ENCODE assay signal across 8 cellular contexts in genomic region chr12:109154485-109155438, GRCh38. TPM values are rescaled to one million over a fixed set of nuclear protein-coding genes. Genes with fewer than 3 reads are reported as not detected.
A peak's percentile ranks its signal among the peaks of the same experiment; 100 is the strongest.
DNase-seq lines count a peak whose midpoint lies in the region; ATAC-seq and TF ChIP-seq lines count a peak whose summit lies in the region.

No MANE protein-coding gene starts in this region.

- DNase-seq in CD14-positive monocyte (ENCODE audit: low spot score): peak; percentile 58
- DNase-seq in GM20000 (ENCODE audit: low spot score): peak; percentile 94
- peak; percentile 76 to 91 (median 89) for DNase-seq in Peyer's patch
- DNase-seq in activated T-helper 1 cell treated with anti-CD3 and anti-CD28 coated beads, Interleukin-2, amount 50 U/mL, for 16 hours (ENCODE audit: low read depth in 1 of 2, low spot score in 1 of 2): peak; percentile 59 to 69
- DNase-seq in fibroblast of peridontal ligament (ENCODE audit: extremely low read depth): peak; percentile 54
- DNase-seq in naive thymus-derived CD4-positive, alpha-beta T cell: peak; percentile 58 to 87 (median 76)
- peak; percentile 81 to 89 for DNase-seq in stimulated activated effector memory CD8-positive, alpha-beta T cell treated with anti-CD3 and anti-CD28 coated beads, Interleukin-12 subunit alpha, Interleukin-12 subunit beta, amount 100 ng/mL, for 72 hours (ENCODE audit: low spot score in 2 of 2)

- intact Hi-C loops in CD14-positive monocyte (cut with micrococcal nuclease): no loop called here
- intact Hi-C loops in naive thymus-derived CD4-positive, alpha-beta T cell (cut with micrococcal nuclease): loop anchor here (1.0 to 5.0 kb wide), 13 partner anchors 42 to 639 kb away; partner anchors contain the start of genes FICD (in 2 of the 2), USP30 (in 2 of the 2), ALKBH2 (in 1 of the 2) and CORO1C (in 1 of the 2)

- H3K27me3 ChIP-seq in HUES6 (ENCODE audit: control insufficient read depth, insufficient read depth, low read length): peaks cover 10% of the 10 kb centered on the region
- H3K27me3 ChIP-seq in Peyer's patch: no peaks in the 10 kb centered on the region
- H3K27me3 ChIP-seq in naive thymus-derived CD4-positive, alpha-beta T cell (ENCODE audit: control insufficient read depth in 2 of 2, insufficient read depth in 2 of 2, low read length in 2 of 2): no peaks in the 10 kb centered on the region

- ATAC-seq in naive thymus-derived CD4-positive, alpha-beta T cell: peak; percentile 99
- peak; percentile 96 for ATAC-seq in stimulated activated effector memory CD8-positive, alpha-beta T cell treated with anti-CD3 and anti-CD28 coated beads, Interleukin-12 subunit alpha, Interleukin-12 subunit beta, amount 100 ng/mL, for 72 hours

- peak overlapping the region; percentile 69 to 94 (median 88) for H3K27ac Mint-ChIP-seq in CD14-positive monocyte
- peak overlapping the region; percentile 71 to 95 (median 87) for H3K27ac Mint-ChIP-seq in naive thymus-derived CD4-positive, alpha-beta T cell
- peak overlapping the region; percentile 59 for H3K27ac Mint-ChIP-seq in stimulated activated effector memory CD8-positive, alpha-beta T cell treated with anti-CD3 and anti-CD28 coated beads, Interleukin-12 subunit alpha, Interleukin-12 subunit beta, amount 100 ng/mL, for 72 hours

- CTCF ChIA-PET in naive thymus-derived CD4-positive, alpha-beta T cell (lab: Charles Lee): interaction anchor here (0.7 to 1.4 kb wide), 3 partner anchors 43 to 419 kb away, joined by 3 to 5 read pairs (median 4); partner anchors contain the start of genes MMAB and MVK

- POLR2A ChIA-PET in naive thymus-derived CD4-positive, alpha-beta T cell (lab: Charles Lee): interaction anchor here (0.6 to 1.5 kb wide), 5 partner anchors 43 to 521 kb away, joined by 3 read pairs; partner anchors contain the start of gene SELPLG

- peak overlapping the region; percentile 87 to 94 for H3K4me3 Mint-ChIP-seq in CD14-positive monocyte
- peak overlapping the region; percentile 85 to 98 (median 95) for H3K4me3 Mint-ChIP-seq in naive thymus-derived CD4-positive, alpha-beta T cell
- peak overlapping the region; percentile 86 for H3K4me3 Mint-ChIP-seq in stimulated activated effector memory CD8-positive, alpha-beta T cell treated with anti-CD3 and anti-CD28 coated beads, Interleukin-12 subunit alpha, Interleukin-12 subunit beta, amount 100 ng/mL, for 72 hours

- peak overlapping the region; percentile 47 for H3K9ac ChIP-seq in HUES6 (ENCODE audit: low read length)

- H3K27ac ChIP-seq in HUES6 (ENCODE audit: low read depth, low read length) (0 out of 2 replicates have a peak overlapping the region, but pooled peaks have one; percentile 36), Peyer's patch (peak overlapping the region; percentile 63 to 82 (median 81))
- H3K27ac ChIP-seq in naive thymus-derived CD4-positive, alpha-beta T cell (ENCODE audit: low read depth, low read length): peak overlapping the region; percentile 61

- H3K36me3 ChIP-seq in HUES6 (ENCODE audit: control insufficient read depth, insufficient read depth, low read length) (no peaks in the 10 kb centered on the region), Peyer's patch (no peaks in the 10 kb centered on the region)
- no peaks in the 10 kb centered on the region for H3K36me3 ChIP-seq in naive thymus-derived CD4-positive, alpha-beta T cell (ENCODE audit: control insufficient read depth in 2 of 3, insufficient read depth in 3 of 3, low read length in 3 of 3)

- H3K4me3 ChIP-seq in HUES6 (ENCODE audit: low read depth, low read length) (peak overlapping the region; percentile 82), Peyer's patch (peak overlapping the region; percentile 58 to 60 (median 58))
- H3K4me3 ChIP-seq in naive thymus-derived CD4-positive, alpha-beta T cell (ENCODE audit: low read length): peak overlapping the region; percentile 73

- H3K4me1 Mint-ChIP-seq in CD14-positive monocyte: peaks cover 27% of the 10 kb centered on the region
- peaks cover 13 to 33% (median 19%) of the 10 kb centered on the region in 7 donors for H3K4me1 Mint-ChIP-seq in naive thymus-derived CD4-positive, alpha-beta T cell
- peaks cover 9% of the 10 kb centered on the region for H3K4me1 Mint-ChIP-seq in stimulated activated effector memory CD8-positive, alpha-beta T cell treated with anti-CD3 and anti-CD28 coated beads, Interleukin-12 subunit alpha, Interleukin-12 subunit beta, amount 100 ng/mL, for 72 hours

- H3K9me3 Mint-ChIP-seq in CD14-positive monocyte: no peaks in the 10 kb centered on the region
- no peaks in the 10 kb centered on the region for H3K9me3 Mint-ChIP-seq in naive thymus-derived CD4-positive, alpha-beta T cell
- no peaks in the 10 kb centered on the region for H3K9me3 Mint-ChIP-seq in stimulated activated effector memory CD8-positive, alpha-beta T cell treated with anti-CD3 and anti-CD28 coated beads, Interleukin-12 subunit alpha, Interleukin-12 subunit beta, amount 100 ng/mL, for 72 hours

- H3K27me3 Mint-ChIP-seq in CD14-positive monocyte (ENCODE audit: low read depth in 3 of 3): peaks cover 6 to 13% (median 7%) of the 10 kb centered on the region in 3 donors
- H3K27me3 Mint-ChIP-seq in naive thymus-derived CD4-positive, alpha-beta T cell: peaks cover 0 to 19% (median 0%) of the 10 kb centered on the region in 5 donors

- peaks cover 10% of the 10 kb centered on the region; the same call in 1 of the 2 replicates for H3K4me1 ChIP-seq in HUES6 (ENCODE audit: control insufficient read depth, insufficient read depth, low read length)
- H3K4me1 ChIP-seq in Peyer's patch: peaks cover 0 to 32% (median 1%) of the 10 kb centered on the region in 4 donors
- peaks cover 5 to 10% of the 10 kb centered on the region in 2 donors for H3K4me1 ChIP-seq in naive thymus-derived CD4-positive, alpha-beta T cell (ENCODE audit: control insufficient read depth in 2 of 2, insufficient read depth in 2 of 2, low read length in 2 of 2)

- H3K9me3 ChIP-seq in HUES6 (ENCODE audit: control insufficient read depth, insufficient read depth, low read depth, low read length) (no peaks in the 10 kb centered on the region), Peyer's patch (no peaks in the 10 kb centered on the region)
- no peaks in the 10 kb centered on the region for H3K9me3 ChIP-seq in naive thymus-derived CD4-positive, alpha-beta T cell (ENCODE audit: control insufficient read depth in 2 of 3, low read length in 3 of 3)

- TF ChIP-seq CTCF in CD14-positive monocyte (IDR thresholded peaks at IDR 0.05) (no peak), GM20000 (IDR thresholded peaks at IDR 0.05; ENCODE audit: extremely low read depth, missing control alignments) (no peak), Peyer's patch (IDR thresholded peaks at IDR 0.05) (no peak)

- no peaks in the 10 kb centered on the region for H3K36me3 Mint-ChIP-seq in CD14-positive monocyte
- H3K36me3 Mint-ChIP-seq in naive thymus-derived CD4-positive, alpha-beta T cell: peaks cover 0 to 3% (median 0%) of the 10 kb centered on the region in 5 donors
- H3K36me3 Mint-ChIP-seq in stimulated activated effector memory CD8-positive, alpha-beta T cell treated with anti-CD3 and anti-CD28 coated beads, Interleukin-12 subunit alpha, Interleukin-12 subunit beta, amount 100 ng/mL, for 72 hours: no peaks in the 10 kb centered on the region

- TF ChIP-seq POLR2A in Peyer's patch (IDR thresholded peaks at IDR 0.05): peak in 1 of 2 donors; percentile 10

RNA-seq across cellular contexts. Expression of gene ACACB, which starts 38.4 kb away (rescaled TPM):
- polyA plus RNA-seq in CD14-positive monocyte: 1 to 10 TPM in 1 of 2 donors, under 1 TPM in 1; 0.14 to 1.9 TPM
- 100 to 1,000 TPM in 3 of 4 donors, 10 to 100 TPM in 1; 56.0 to 179 (median 152) TPM for total RNA-seq in Peyer's patch
- 10 to 100 TPM in 4 of 5 experiments, 1 to 10 TPM in 1; 8.8 to 58.3 (median 40.8) TPM for total RNA-seq in naive thymus-derived CD4-positive, alpha-beta T cell
- polyA plus RNA-seq in naive thymus-derived CD4-positive, alpha-beta T cell: 1 to 10 TPM; 3.8 to 4.5 TPM

RNA-seq across cellular contexts. Expression of gene UNG, which starts 57.4 kb away (rescaled TPM):
- polyA plus RNA-seq in CD14-positive monocyte: 1 to 10 TPM; 2.0 to 2.1 TPM
- total RNA-seq in Peyer's patch: 10 to 100 TPM; 19.0 to 58.6 (median 21.3) TPM
- 10 to 100 TPM in 3 of 5 experiments, 1 to 10 TPM in 2; 7.7 to 54.8 (median 13.6) TPM for total RNA-seq in naive thymus-derived CD4-positive, alpha-beta T cell
- 10 to 100 TPM; 21.9 to 34.7 TPM for polyA plus RNA-seq in naive thymus-derived CD4-positive, alpha-beta T cell

Comparison
In these comparisons a context has a peak if more than half of its experiments do, and no peak if none do; other contexts are left out.
1. Peak in every context shown above with its lines: DNase-seq, ATAC-seq, H3K4me3 ChIP-seq and H3K27ac ChIP-seq.
2. intact Hi-C loops: an anchor here in naive thymus-derived CD4-positive, alpha-beta T cell (1.0 to 5.0 kb wide); none called in CD14-positive monocyte.